8 cellular contexts compared by ENCODE assay signal in the genomic region with DNA sequence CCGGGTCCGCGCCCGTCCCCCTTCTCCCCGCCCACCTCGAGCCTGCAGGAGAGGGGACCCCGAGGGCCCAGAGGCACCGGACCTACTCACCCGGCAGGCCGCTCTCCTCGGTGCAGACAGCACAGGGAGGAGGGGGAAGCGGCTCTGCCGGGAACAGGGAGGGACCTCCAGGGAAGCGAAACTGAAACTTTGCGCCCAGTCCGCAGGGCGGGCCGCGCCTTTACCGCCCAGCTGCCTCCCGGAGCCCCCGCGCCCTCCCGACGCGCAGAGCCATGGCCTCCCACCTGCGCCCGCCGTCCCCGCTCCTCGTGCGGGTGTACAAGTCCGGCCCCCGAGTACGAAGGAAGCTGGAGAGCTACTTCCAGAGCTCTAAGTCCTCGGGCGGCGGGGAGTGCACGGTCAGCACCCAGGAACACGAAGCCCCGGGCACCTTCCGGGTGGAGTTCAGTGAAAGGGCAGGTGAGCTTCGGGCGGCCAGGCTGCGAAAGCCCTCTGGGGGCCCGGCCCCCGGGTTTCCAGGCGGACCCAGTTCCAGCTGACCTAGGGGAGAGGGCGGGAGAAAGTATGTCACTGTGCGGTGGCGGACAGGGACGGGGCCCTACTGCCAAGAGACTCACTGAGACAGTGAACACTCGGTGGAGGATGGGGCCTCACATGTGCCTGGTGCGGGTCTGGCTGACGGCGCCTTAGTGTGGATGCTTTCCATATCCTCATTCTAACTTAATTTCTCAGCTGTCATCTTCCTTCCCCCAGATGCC. TPM values are rescaled to one million over a fixed set of nuclear protein-coding genes. Genes with fewer than 3 reads are reported as not detected.
A peak's percentile ranks its signal among the peaks of the same experiment; 100 is the strongest.
DNase-seq lines count a peak whose midpoint lies in the region; ATAC-seq and TF ChIP-seq lines count a peak whose summit lies in the region.

A gene (plus strand): TSS at position 184 of the 758 bp plus-strand sequence. CDS start 89 bp downstream, at position 273.
A gene (minus strand): TSS at position 146 of the 758 bp plus-strand sequence. CDS start 4,680 bp downstream, outside the sequence.

- no peak for TF ChIP-seq CTCF in brain (conservative IDR thresholded peaks at IDR 0.05)
- no peak for TF ChIP-seq CTCF in gastrocnemius medialis (IDR thresholded peaks at IDR 0.05 in 4 of 5, conservative IDR thresholded peaks at IDR 0.05 in 1 of 5)

- in situ Hi-C loops in gastrocnemius medialis (cut with MboI; ENCODE audit: low sequenced_read_pairs in 4 of 4) = loop anchor here in 1 of 4 donors (25.0 kb wide), 1 partner anchor 123 kb away; a partner anchor contains a TSS

- no peaks in the 10 kb centered on the region for H3K36me3 Mint-ChIP-seq in brain

- H3K9me3 Mint-ChIP-seq in brain = peaks cover 0 to 3% (median 0%) of the 10 kb centered on the region in 5 experiments

- no peaks in the 10 kb centered on the region for H3K27me3 Mint-ChIP-seq in brain

- H3K4me1 Mint-ChIP-seq in brain = peaks cover 19% of the 10 kb centered on the region

- no CpG with 5 or more reads among the region's 56 CpGs for WGBS in iPS DF 6.9 (ENCODE audit: insufficient coverage, insufficient read length)

- H3K4me3 Mint-ChIP-seq in brain = peak within 1 kb of the TSS; percentile 79 to 93 (median 84)

- peak; percentile 58 for TF ChIP-seq POLR2A in GM15510 (IDR thresholded peaks at IDR 0.05; ENCODE audit: borderline replicate concordance, extremely low read depth, insufficient read length)
- peak; percentile 45 to 46 for TF ChIP-seq POLR2A in gastrocnemius medialis (IDR thresholded peaks at IDR 0.05)

- H3K9me3 ChIP-seq in iPS DF 6.9 (ENCODE audit: control insufficient read depth, insufficient read depth, low read length) (no peaks in the 10 kb centered on the region), gastrocnemius medialis (no peaks in the 10 kb centered on the region)

- no peaks in the 10 kb centered on the region for H3K36me3 ChIP-seq in iPS DF 6.9 (ENCODE audit: control insufficient read depth, insufficient read depth, low read length)
- peaks cover 0 to 25% of the 10 kb centered on the region in 2 donors for H3K36me3 ChIP-seq in gastrocnemius medialis

- peak within 1 kb of the TSS; percentile 43; the same call in 1 of the 2 replicates for H3K4me3 ChIP-seq in iPS DF 6.9 (ENCODE audit: low read length)
- H3K4me3 ChIP-seq in gastrocnemius medialis = peak within 1 kb of the TSS; percentile 63 to 99 (median 94)

- H3K4me1 ChIP-seq in iPS DF 6.9 (ENCODE audit: control insufficient read depth, insufficient read depth, low read length) (no peaks in the 10 kb centered on the region; the same call in 1 of the 2 replicates), gastrocnemius medialis (peaks cover 19 to 30% of the 10 kb centered on the region in 2 donors)

- peak within 1 kb of the TSS; percentile 48 to 96 (median 91) for H3K27ac Mint-ChIP-seq in brain

- H3K27ac ChIP-seq in iPS DF 6.9 (ENCODE audit: low read length) (no peak within 1 kb of the TSS), gastrocnemius medialis (peak within 1 kb of the TSS; percentile 84 to 98 (median 90))

- intact Hi-C loops in gastrocnemius medialis (cut with DNase I; ENCODE audit: low total_unique reads) = loop anchor here (1.0 to 10.0 kb wide), 4 partner anchors 50 to 172 kb away; a partner anchor contains a TSS

- H3K27me3 ChIP-seq in iPS DF 6.9 (ENCODE audit: control insufficient read depth, insufficient read depth, low read length) (no peaks in the 10 kb centered on the region), gastrocnemius medialis (no peaks in the 10 kb centered on the region)

- DNase-seq in NCI-H2029 (lab: John Stamatoyannopoulos, UW) = peak; percentile 81
- DNase-seq in UCSD-AML1 (lab: John Stamatoyannopoulos, UW; ENCODE audit: unreplicated experiment) = peak; percentile 83
- DNase-seq in iPS DF 6.9 (ENCODE audit: low read depth, low spot score) = no peak
- peak; percentile 66 to 74 for DNase-seq in gastrocnemius medialis
- DNase-seq in OCI-M2 (lab: John Stamatoyannopoulos, UW; ENCODE audit: unreplicated experiment) = no peak

- ATAC-seq in HG02884 (IDR thresholded peaks at IDR 0.05; ENCODE audit: unreplicated experiment) (peak; percentile 71), gastrocnemius medialis (peak; percentile 91 to 94)

RNA-seq across cellular contexts. Expression of the first gene that starts in this region (rescaled TPM):
- polyA plus RNA-seq in brain (ENCODE audit: insufficient read depth, low read depth, low replicate concordance) = 4.9 TPM
- 10 to 100 TPM in 1 of 4 donors, 1 to 10 TPM in 3; 6.6 to 15.6 (median 9.4) TPM for total RNA-seq in gastrocnemius medialis

RNA-seq across cellular contexts. Expression of the second gene that starts in this region (rescaled TPM):
- polyA plus RNA-seq in brain (ENCODE audit: insufficient read depth, low read depth, low replicate concordance) = 7.1 TPM
- total RNA-seq in gastrocnemius medialis = 1 to 10 TPM; 5.9 to 9.6 (median 8.2) TPM

Comparison
In these comparisons a context has a peak if more than half of its experiments do, and no peak if none do; other contexts are left out.
1. DNase-seq: peak in NCI-H2029 (single experiment), UCSD-AML1 (single experiment) and gastrocnemius medialis (2 of 2); none in iPS DF 6.9 (single experiment) and OCI-M2 (single experiment).